In genomic region chr2:238425979-238426567, GRCh38 we compare ENCODE assay signal across 8 cellular contexts. TPM values are rescaled to one million over a fixed set of nuclear protein-coding genes. Genes with fewer than 3 reads are reported as not detected.
DNase-seq lines count a peak whose midpoint lies in the region; ATAC-seq and TF ChIP-seq lines count a peak whose summit lies in the region.

No MANE protein-coding gene starts in this region.

- peak overlapping the region; percentile 78 for H3K27ac ChIP-seq in CD8-positive, alpha-beta T cell (ENCODE audit: low read depth, low read length)
- H3K27ac ChIP-seq in RWPE1, result peak overlapping the region; percentile 97
- H3K27ac ChIP-seq in mesodermal cell (ENCODE audit: low read depth, low read length, severe bottlenecking), result peak overlapping the region; percentile 90
- peak overlapping the region; percentile 79 for H3K27ac ChIP-seq in urinary bladder (ENCODE audit: low read depth)

- H3K36me3 Mint-ChIP-seq in CD8-positive, alpha-beta T cell, result peaks cover 25% of the 10 kb centered on the region

- H3K4me1 ChIP-seq in CD8-positive, alpha-beta T cell (ENCODE audit: insufficient read depth, low read length), result peaks cover 30% of the 10 kb centered on the region
- peaks cover 16% of the 10 kb centered on the region for H3K4me1 ChIP-seq in mesodermal cell (ENCODE audit: control insufficient read depth, insufficient read depth, low read length, poor library complexity, severe bottlenecking)
- H3K4me1 ChIP-seq in urinary bladder (ENCODE audit: insufficient read depth), result peaks cover 2% of the 10 kb centered on the region

- peak overlapping the region; percentile 97 for H3K27ac Mint-ChIP-seq in CD8-positive, alpha-beta T cell

- H3K36me3 ChIP-seq in CD8-positive, alpha-beta T cell (ENCODE audit: insufficient read depth, low read length), result no peaks in the 10 kb centered on the region
- peaks cover 24% of the 10 kb centered on the region for H3K36me3 ChIP-seq in mesodermal cell (ENCODE audit: control insufficient read depth, insufficient read depth, low read length)
- no peaks in the 10 kb centered on the region for H3K36me3 ChIP-seq in urinary bladder (ENCODE audit: insufficient read depth)

- TF ChIP-seq CTCF in CD8-positive, alpha-beta T cell (IDR thresholded peaks at IDR 0.05), result no peak
- no peak for TF ChIP-seq CTCF in RWPE1 (conservative IDR thresholded peaks at IDR 0.05; ENCODE audit: low read depth)

- 0 to 4% methylated on average over 17 to 20 of the region's 24 CpGs for WGBS in mesodermal cell (ENCODE audit: insufficient coverage in 2 of 2), 2 experiments
- 3% methylated on average over 24 of the region's 24 CpGs for WGBS in urinary bladder

- intact Hi-C loops in CD8-positive, alpha-beta T cell (cut with DNase I, micrococcal nuclease), result loop anchor here (1.0 to 10.0 kb wide), 7 partner anchors 105 to 1596 kb away; partner anchors contain the start of genes ILKAP (in 1 of the 2), PER2 (in 1 of the 2), SCLY (in 1 of the 2) and TRAF3IP1 (in 1 of the 2)

- no peaks in the 10 kb centered on the region for H3K9me3 ChIP-seq in CD8-positive, alpha-beta T cell (ENCODE audit: low read length)
- peaks cover 10% of the 10 kb centered on the region for H3K9me3 ChIP-seq in mesodermal cell (ENCODE audit: control insufficient read depth, low read length)

- POLR2A ChIA-PET in CD8-positive, alpha-beta T cell (lab: Charles Lee), result no interaction called here
- POLR2A ChIA-PET in RWPE1 (lab: Yijun Ruan, JAX; ENCODE audit: low non-redundant PET), result no interaction called here

- no peaks in the 10 kb centered on the region for H3K27me3 ChIP-seq in CD8-positive, alpha-beta T cell (ENCODE audit: insufficient read depth, low read length)

- DNase-seq in CD8-positive, alpha-beta T cell, result peak in 2 of 7 experiments; percentile 20 to 55
- DNase-seq in RWPE1 (ENCODE audit: low spot score) (no peak), ecto neural progenitor cell (ENCODE audit: low spot score) (peak; percentile 74)
- DNase-seq in activated CD4-positive, alpha-beta T cell treated with anti-CD3 and anti-CD28 coated beads, Interleukin-2, amount 50 U/mL, for 1 hour, result no peak

- peak overlapping the region; percentile 92 for H3K4me3 Mint-ChIP-seq in CD8-positive, alpha-beta T cell

- ATAC-seq in CD8-positive, alpha-beta T cell, result peak; percentile 22
- ATAC-seq in GM19324 (IDR thresholded peaks at IDR 0.05; ENCODE audit: low FRiP score, unreplicated experiment) (peak; percentile 5), HG03460 (IDR thresholded peaks at IDR 0.05; ENCODE audit: unreplicated experiment) (peak; percentile 11)

- H3K9me3 Mint-ChIP-seq in CD8-positive, alpha-beta T cell, result peaks cover 4% of the 10 kb centered on the region

- H3K4me3 ChIP-seq in CD8-positive, alpha-beta T cell (ENCODE audit: low read depth, low read length), result peak overlapping the region; percentile 66
- peak overlapping the region; percentile 93 for H3K4me3 ChIP-seq in mesodermal cell (ENCODE audit: extremely low read depth, insufficient read depth, low read length, poor library complexity, severe bottlenecking)
- peak overlapping the region; percentile 93 for H3K4me3 ChIP-seq in urinary bladder (ENCODE audit: low read depth, low read length)

- peaks cover 42% of the 10 kb centered on the region for H3K4me1 Mint-ChIP-seq in CD8-positive, alpha-beta T cell (ENCODE audit: low read depth)

- H3K27me3 Mint-ChIP-seq in CD8-positive, alpha-beta T cell (ENCODE audit: low read depth), result no peaks in the 10 kb centered on the region

- CTCF ChIA-PET in CD8-positive, alpha-beta T cell (lab: Charles Lee), result no interaction called here
- CTCF ChIA-PET in RWPE1 (lab: Yijun Ruan, JAX), result no interaction called here

RNA-seq across cellular contexts. Expression of gene ASB1, which starts 0.7 kb away (rescaled TPM):
- total RNA-seq in CD8-positive, alpha-beta T cell, result 10 to 100 TPM; 16.3 to 25.3 TPM
- 26.8 TPM for polyA plus RNA-seq in mesodermal cell (2013, experiment 1 of 2)
- 22.2 TPM for polyA plus RNA-seq in mesodermal cell (2013, experiment 2 of 2)
- total RNA-seq in urinary bladder, result 17.1 TPM
- polyA plus RNA-seq in urinary bladder, result 24.7 TPM
